28 cellular contexts compared by ENCODE assay signal in genomic region chr16:6211644-6212043, GRCh38.
"Had no signal": no experiment of that assay in that cellular context is flagged by ENCODE, and none has a peak within 500 bp of the region (broad histone marks: within the 10 kb centered on the region; RNA-seq: fewer than 3 reads in every experiment).

No MANE protein-coding gene starts in this region.

- H3K9me3 ChIP-seq: colonic mucosa, esophagus muscularis mucosa, esophagus squamous epithelium, gastrocnemius medialis, gastroesophageal sphincter, heart left ventricle had no signal

- H3K4me3 ChIP-seq: colonic mucosa, coronary artery, dorsolateral prefrontal cortex, esophagus muscularis mucosa, esophagus squamous epithelium, gastrocnemius medialis, gastroesophageal sphincter, heart left ventricle, heart right ventricle, hepatocyte had no signal

- H3K79me2 ChIP-seq: hepatocyte had no signal

- FAIRE-seq: colon, endometrium, endothelial cell of umbilical vein, frontal cortex had no signal

- H3K27me3 ChIP-seq: colonic mucosa, esophagus muscularis mucosa, esophagus squamous epithelium, foreskin keratinocyte, gastrocnemius medialis, gastroesophageal sphincter, heart left ventricle, heart right ventricle had no signal

- H2AFZ ChIP-seq: hepatocyte had no signal

- ATAC-seq: effector memory CD8-positive, alpha-beta T cell; esophagus mucosa; foreskin keratinocyte; gastrocnemius medialis; gastroesophageal sphincter; heart left ventricle; heart right ventricle had no signal

- DNase-seq: colonic mucosa; cortex of kidney; dermis blood vessel endothelial cell; dorsolateral prefrontal cortex; effector CD4-positive, alpha-beta T cell; effector memory CD4-positive, alpha-beta T cell; effector memory CD8-positive, alpha-beta T cell; endodermal cell; erythroblast; esophagus squamous epithelium; foreskin fibroblast; foreskin keratinocyte; foreskin melanocyte; gastrocnemius medialis; glutamatergic neuron; head of caudate nucleus; heart left ventricle; heart right ventricle had no signal

- H3K36me3 ChIP-seq: colonic mucosa, esophagus muscularis mucosa, esophagus squamous epithelium, gastrocnemius medialis, gastroesophageal sphincter, heart left ventricle, heart right ventricle had no signal

- H3K4me2 ChIP-seq: hepatocyte had no signal

- H3K27ac ChIP-seq: colonic mucosa, coronary artery, dorsolateral prefrontal cortex, epithelial cell of prostate, esophagus muscularis mucosa, esophagus squamous epithelium, foreskin keratinocyte, gastrocnemius medialis, gastroesophageal sphincter, heart left ventricle, heart right ventricle, hepatocyte had no signal

- H3K4me1 ChIP-seq: colonic mucosa, esophagus muscularis mucosa, esophagus squamous epithelium, foreskin keratinocyte, gastrocnemius medialis, gastroesophageal sphincter, heart left ventricle, heart right ventricle had no signal
